Comparison of ENCODE assay signal across 23 cellular contexts in the genomic region with DNA sequence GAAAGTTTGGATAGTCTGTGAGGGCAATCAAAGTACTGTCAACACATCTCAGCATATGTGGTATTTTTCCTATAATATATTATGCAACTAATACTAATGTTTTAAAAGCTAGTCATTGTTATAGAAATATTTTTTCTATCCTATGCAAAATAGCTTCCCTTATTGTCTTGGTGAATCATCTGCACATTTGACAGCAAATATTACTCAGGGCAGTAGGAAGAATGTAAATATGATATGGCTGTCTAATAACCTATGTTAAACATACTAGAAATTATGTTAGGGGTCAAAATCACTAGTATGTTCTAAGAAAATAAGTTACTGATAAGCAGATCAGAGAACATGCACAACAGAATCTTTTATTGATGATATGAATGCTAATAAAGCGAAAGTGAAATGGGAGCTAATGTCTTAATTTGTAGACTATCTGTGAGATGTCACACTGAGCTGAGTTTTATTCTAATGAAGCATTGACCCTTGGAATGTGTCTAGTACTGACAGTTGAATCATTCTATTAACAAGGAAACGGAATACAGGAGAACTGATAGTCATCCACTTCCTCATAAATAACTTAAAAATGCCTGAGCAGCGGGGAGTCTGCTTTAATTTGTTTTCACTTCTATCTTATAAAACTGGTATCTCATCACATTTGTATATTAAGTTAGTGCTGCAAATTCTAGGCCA.
"Had no signal": no experiment of that assay in that cellular context is flagged by ENCODE, and none has a peak within 500 bp of the region (broad histone marks: within the 10 kb centered on the region; RNA-seq: fewer than 3 reads in every experiment).

No MANE protein-coding gene starts in this region.

- H3K4me1 ChIP-seq: adrenal gland, colonic mucosa, lower lobe of right lung, pancreas, right lobe of liver, spleen, thyroid gland had no signal

- H3K27me3 Mint-ChIP-seq: activated naive CD4-positive, alpha-beta T cell treated with anti-CD3 and anti-CD28 coated beads, Interleukin-2, amount 50 U/mL, for 24 hours; natural killer cell treated with Interleukin-12 subunit alpha and Interleukin-12 subunit beta and Interleukin-15 and Interleukin-18, amount 100 ng/mL, for 72 hours had no signal

- H3K9me3 ChIP-seq: adrenal gland, colonic mucosa, lower lobe of right lung, neutrophil, pancreas, spleen, thyroid gland had no signal

- DNase-seq: activated CD8-positive, alpha-beta memory T cell treated with anti-CD3 and anti-CD28 coated beads for 24 hours; activated CD8-positive, alpha-beta memory T cell treated with anti-CD3 and anti-CD28 coated beads, Interleukin-2, amount 50 U/mL, for 48 hours; activated effector memory CD4-positive, alpha-beta T cell treated with Interleukin-2 at 50 U/mL for 16 hours; activated T-cell treated with anti-CD3 and anti-CD28 coated beads, Interleukin-2, amount 50 U/mL, for 48 hours; adrenal gland; caudate nucleus; colonic mucosa; head of caudate nucleus; lower lobe of right lung; pancreas; right lobe of liver; spleen; stimulated activated CD8-positive, alpha-beta memory T cell treated with anti-CD3 and anti-CD28 coated beads, Interleukin-4, amount 100 ng/mL, for 48 hours; stimulated activated naive CD4-positive, alpha-beta T cell; thyroid gland had no signal

- H3K27ac Mint-ChIP-seq: activated naive CD4-positive, alpha-beta T cell treated with anti-CD3 and anti-CD28 coated beads, Interleukin-2, amount 50 U/mL, for 24 hours; natural killer cell treated with Interleukin-12 subunit alpha and Interleukin-12 subunit beta and Interleukin-15 and Interleukin-18, amount 100 ng/mL, for 72 hours; T-helper 2 cell treated with Interferon-gamma antibody and Interleukin-4, amounts not matched to agents 5 μg/mL and 100 μg/mL, for 36 hours had no signal

- H3K36me3 ChIP-seq: adrenal gland, colonic mucosa, lower lobe of right lung, neutrophil, pancreas, right lobe of liver, spleen, thyroid gland had no signal

- H3K27ac ChIP-seq: adrenal gland, colonic mucosa, lower lobe of right lung, neutrophil, pancreas, right lobe of liver, spleen, thyroid gland had no signal

- H3K36me3 Mint-ChIP-seq: activated naive CD4-positive, alpha-beta T cell treated with anti-CD3 and anti-CD28 coated beads, Interleukin-2, amount 50 U/mL, for 24 hours had no signal

- H3K4me3 Mint-ChIP-seq: activated naive CD4-positive, alpha-beta T cell treated with anti-CD3 and anti-CD28 coated beads, Interleukin-2, amount 50 U/mL, for 24 hours; natural killer cell treated with Interleukin-12 subunit alpha and Interleukin-12 subunit beta and Interleukin-15 and Interleukin-18, amount 100 ng/mL, for 72 hours; T-helper 2 cell treated with Interferon-gamma antibody and Interleukin-4, amounts not matched to agents 5 μg/mL and 100 μg/mL, for 36 hours had no signal

- FAIRE-seq: endometrium, frontal cortex, keratinocyte, pancreas had no signal

- H3K4me1 Mint-ChIP-seq: activated naive CD4-positive, alpha-beta T cell treated with anti-CD3 and anti-CD28 coated beads, Interleukin-2, amount 50 U/mL, for 24 hours had no signal

- H3K27me3 ChIP-seq: adrenal gland, colonic mucosa, neutrophil, pancreas, right lobe of liver, spleen, thyroid gland had no signal

- H3K9me3 Mint-ChIP-seq: activated naive CD4-positive, alpha-beta T cell treated with anti-CD3 and anti-CD28 coated beads, Interleukin-2, amount 50 U/mL, for 24 hours; T-helper 2 cell treated with Interferon-gamma antibody and Interleukin-4, amounts not matched to agents 5 μg/mL and 100 μg/mL, for 36 hours had no signal

- ATAC-seq: activated CD4-positive, CD25-positive, alpha-beta regulatory T cell treated with anti-CD3 and anti-CD28 coated beads, Interleukin-2, amount 50 U/mL, for 24 hours; lower lobe of right lung; natural killer cell treated with Interleukin-12 subunit alpha and Interleukin-12 subunit beta and Interleukin-15 and Interleukin-18, amount 100 ng/mL, for 72 hours; pancreas; right lobe of liver had no signal

- H3K4me3 ChIP-seq: adrenal gland, colonic mucosa, lower lobe of right lung, pancreas, right lobe of liver, spleen, thyroid gland had no signal
